In genomic region chr16:27571433-27572306, GRCh38 we compare ENCODE assay signal across 1 cellular context.
TF ChIP-seq lines count a peak whose summit lies in the region.

No MANE protein-coding gene starts in this region.

TF ChIP-seq in SK-N-SH, 30 proteins besides CTCF, POLR2A, EP300 and RAD21 (continued from another document):
- TF ChIP-seq REST (IDR thresholded peaks at IDR 0.05; ENCODE audit: low read depth, low read length) (no peak), POLR2AphosphoS5 (IDR thresholded peaks at IDR 0.05; ENCODE audit: low read depth, low read length) (no peak), USF1 (IDR thresholded peaks at IDR 0.05; ENCODE audit: borderline replicate concordance, low read depth) (no peak), NFIC (IDR thresholded peaks at IDR 0.05; ENCODE audit: borderline replicate concordance) (no peak)
